Comparison of ENCODE assay signal across 9 cellular contexts in the genomic region with DNA sequence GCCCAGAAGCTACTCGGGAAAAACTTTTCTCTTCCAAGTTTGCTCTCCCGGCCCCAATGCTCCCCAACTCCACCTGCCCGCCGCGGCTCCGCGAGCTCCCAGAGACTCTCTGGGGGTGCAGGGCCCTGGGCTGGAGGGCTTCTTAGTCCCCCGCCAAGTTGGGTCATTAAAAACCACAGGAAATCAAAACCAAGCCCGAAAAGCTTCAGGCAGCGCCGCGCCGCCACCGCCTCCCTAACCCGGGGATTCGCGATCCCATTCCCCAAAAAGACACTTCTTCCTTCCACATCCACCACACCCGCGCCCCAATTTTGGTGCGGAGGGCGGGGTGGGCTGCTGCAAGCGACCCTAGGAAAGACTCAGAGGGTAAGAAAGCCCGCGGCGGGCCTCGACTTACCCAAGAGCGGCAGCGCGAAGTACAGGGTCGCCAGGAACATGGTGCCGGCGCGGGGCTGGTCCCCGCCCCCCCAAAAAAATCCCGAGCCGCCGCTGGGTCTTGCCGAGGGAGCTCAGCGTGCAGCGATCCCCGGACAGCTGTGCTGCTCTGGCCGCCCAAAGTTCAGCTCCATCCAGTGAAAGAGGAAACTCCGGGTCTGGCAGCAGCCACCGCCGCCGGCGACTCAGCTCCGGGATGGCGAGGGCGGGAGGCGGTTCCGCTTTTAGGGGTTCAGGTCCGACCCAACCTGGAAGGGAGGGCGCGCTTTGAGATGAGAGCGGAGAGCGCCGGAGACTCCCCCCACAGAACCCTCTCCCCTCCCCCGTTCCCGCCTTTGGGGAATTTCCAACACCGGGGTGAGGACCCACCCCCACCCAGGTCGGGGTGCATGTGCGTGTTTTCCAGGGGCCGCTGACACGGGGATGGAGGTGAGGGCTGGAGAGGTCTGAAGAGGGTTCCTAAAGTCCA. TPM values are rescaled to one million over a fixed set of nuclear protein-coding genes. Genes with fewer than 3 reads are reported as not detected.
DNase-seq lines count a peak whose midpoint lies in the region; ATAC-seq and TF ChIP-seq lines count a peak whose summit lies in the region.
"Had no signal": no experiment of that assay in that cellular context is flagged by ENCODE, and none has a peak within 500 bp of the region (broad histone marks: within the 10 kb centered on the region; RNA-seq: fewer than 3 reads in every experiment).

No MANE protein-coding gene starts in this region.

- no peak for TF ChIP-seq POLR2A in gastroesophageal sphincter (IDR thresholded peaks at IDR 0.05)

- no peak overlapping the region for H3K9ac ChIP-seq in parathyroid adenoma

- no peak overlapping the region for H3K4me3 Mint-ChIP-seq in stimulated activated effector memory CD8-positive, alpha-beta T cell treated with anti-CD3 and anti-CD28 coated beads, Interleukin-12 subunit alpha, Interleukin-12 subunit beta, amount 100 ng/mL, for 72 hours

- H3K4me1 ChIP-seq in gastroesophageal sphincter (peaks cover 0 to 54% (median 0%) of the 10 kb centered on the region in 3 donors), parathyroid adenoma (peaks cover 6% of the 10 kb centered on the region)

- TF ChIP-seq CTCF in gastroesophageal sphincter (IDR thresholded peaks at IDR 0.05), result no peak
- no peak for TF ChIP-seq CTCF in parathyroid adenoma (IDR thresholded peaks at IDR 0.05)

- H3K4me1 Mint-ChIP-seq in stimulated activated effector memory CD8-positive, alpha-beta T cell treated with anti-CD3 and anti-CD28 coated beads, Interleukin-12 subunit alpha, Interleukin-12 subunit beta, amount 100 ng/mL, for 72 hours, result peaks cover 6% of the 10 kb centered on the region

- no peak for TF ChIP-seq EP300 in gastroesophageal sphincter (IDR thresholded peaks at IDR 0.05)

- H3K36me3 ChIP-seq in MG63 (no peaks in the 10 kb centered on the region), gastroesophageal sphincter (peaks cover 0 to 4% of the 10 kb centered on the region in 2 donors), parathyroid adenoma (ENCODE audit: control insufficient read depth, insufficient read depth, low read length) (no peaks in the 10 kb centered on the region)

- peak overlapping the region; percentile 47 for H2AFZ ChIP-seq in parathyroid adenoma

- ATAC-seq in gastroesophageal sphincter, result peak; percentile 10
- no peak for ATAC-seq in stimulated activated effector memory CD8-positive, alpha-beta T cell treated with anti-CD3 and anti-CD28 coated beads, Interleukin-12 subunit alpha, Interleukin-12 subunit beta, amount 100 ng/mL, for 72 hours
- ATAC-seq in GM21619 (IDR thresholded peaks at IDR 0.05; ENCODE audit: unreplicated experiment), result no peak
- no peak for ATAC-seq in GM18502 (IDR thresholded peaks at IDR 0.05; ENCODE audit: poor library complexity, unreplicated experiment)
- no peak for ATAC-seq in GM19463 (IDR thresholded peaks at IDR 0.05; ENCODE audit: unreplicated experiment)

- H3K27ac ChIP-seq in gastroesophageal sphincter, result peak overlapping the region in 3 of 4 donors; percentile 76 to 84 (median 77)
- H3K27ac ChIP-seq in parathyroid adenoma, result no peak overlapping the region

- peaks cover 2% of the 10 kb centered on the region for H3K9me3 Mint-ChIP-seq in stimulated activated effector memory CD8-positive, alpha-beta T cell treated with anti-CD3 and anti-CD28 coated beads, Interleukin-12 subunit alpha, Interleukin-12 subunit beta, amount 100 ng/mL, for 72 hours

- peak overlapping the region; percentile 90 for H3K4me2 ChIP-seq in parathyroid adenoma (ENCODE audit: low read length)

- H3K27me3 ChIP-seq in MG63 (0 out of 2 replicates have a peak, but pooled peaks cover 2% of the 10 kb centered on the region), gastroesophageal sphincter (peaks cover 86% of the 10 kb centered on the region), parathyroid adenoma (ENCODE audit: control insufficient read depth, insufficient read depth, low read length) (no peaks in the 10 kb centered on the region)

- DNase-seq in D341Med (ENCODE audit: low spot score) (peak; percentile 37), MG63 (peak; percentile 52)
- no peak for DNase-seq in stimulated activated effector memory CD8-positive, alpha-beta T cell treated with anti-CD3 and anti-CD28 coated beads, Interleukin-12 subunit alpha, Interleukin-12 subunit beta, amount 100 ng/mL, for 72 hours (ENCODE audit: low spot score in 2 of 2)
- DNase-seq: hippocampal formation had no signal

- no peaks in the 10 kb centered on the region for H3K9me3 ChIP-seq in MG63
- no peaks in the 10 kb centered on the region for H3K9me3 ChIP-seq in gastroesophageal sphincter
- H3K9me3 ChIP-seq in parathyroid adenoma (ENCODE audit: control insufficient read depth, low read length), result no peaks in the 10 kb centered on the region

- H3K4me3 ChIP-seq in MG63, result peak overlapping the region; percentile 62
- H3K4me3 ChIP-seq in gastroesophageal sphincter, result peak overlapping the region; percentile 21 to 61
- H3K4me3 ChIP-seq in parathyroid adenoma (ENCODE audit: low read depth, low read length), result peak overlapping the region; percentile 61

- no peaks in the 10 kb centered on the region for H3K36me3 Mint-ChIP-seq in stimulated activated effector memory CD8-positive, alpha-beta T cell treated with anti-CD3 and anti-CD28 coated beads, Interleukin-12 subunit alpha, Interleukin-12 subunit beta, amount 100 ng/mL, for 72 hours

- 0% methylated on average over 1 of the region's 65 CpGs; no CpG with 5 or more reads in 1 of the 2 donors for WGBS in gastroesophageal sphincter (ENCODE audit: low coverage in 1 of 2), 2 donors

- H3K27ac Mint-ChIP-seq in stimulated activated effector memory CD8-positive, alpha-beta T cell treated with anti-CD3 and anti-CD28 coated beads, Interleukin-12 subunit alpha, Interleukin-12 subunit beta, amount 100 ng/mL, for 72 hours, result no peak overlapping the region

- no peaks in the 10 kb centered on the region for H3K79me2 ChIP-seq in parathyroid adenoma

RNA-seq across cellular contexts. Expression of a gene that starts 1.2 kb away (rescaled TPM):
- 27.6 and 47.6 TPM in 2 replicates for total RNA-seq in MG63 (2014; rRNA removed; shearing (Covaris generic); ENCODE audit: low replicate concordance)
- total RNA-seq in gastroesophageal sphincter, result 10 to 100 TPM; 21.0 to 62.5 (median 59.3) TPM

RNA-seq across cellular contexts. Expression of a gene that starts 52.4 kb away (rescaled TPM):
- not detected in 2 replicates for total RNA-seq in MG63 (2014; rRNA removed; shearing (Covaris generic); ENCODE audit: low replicate concordance)
- total RNA-seq in gastroesophageal sphincter, result not detected

Comparison
In these comparisons a context has a peak if more than half of its experiments do, and no peak if none do; other contexts are left out.
1. DNase-seq: peak in D341Med (single experiment) and MG63 (single experiment); none in stimulated activated effector memory CD8-positive, alpha-beta T cell treated with anti-CD3 and anti-CD28 coated beads, Interleukin-12 subunit alpha, Interleukin-12 subunit beta, amount 100 ng/mL, for 72 hours (0 of 2).
2. Peak in every context shown above with its lines, with median percentiles within 50 percentile points of each other: H3K4me3 ChIP-seq.